In the genomic region with DNA sequence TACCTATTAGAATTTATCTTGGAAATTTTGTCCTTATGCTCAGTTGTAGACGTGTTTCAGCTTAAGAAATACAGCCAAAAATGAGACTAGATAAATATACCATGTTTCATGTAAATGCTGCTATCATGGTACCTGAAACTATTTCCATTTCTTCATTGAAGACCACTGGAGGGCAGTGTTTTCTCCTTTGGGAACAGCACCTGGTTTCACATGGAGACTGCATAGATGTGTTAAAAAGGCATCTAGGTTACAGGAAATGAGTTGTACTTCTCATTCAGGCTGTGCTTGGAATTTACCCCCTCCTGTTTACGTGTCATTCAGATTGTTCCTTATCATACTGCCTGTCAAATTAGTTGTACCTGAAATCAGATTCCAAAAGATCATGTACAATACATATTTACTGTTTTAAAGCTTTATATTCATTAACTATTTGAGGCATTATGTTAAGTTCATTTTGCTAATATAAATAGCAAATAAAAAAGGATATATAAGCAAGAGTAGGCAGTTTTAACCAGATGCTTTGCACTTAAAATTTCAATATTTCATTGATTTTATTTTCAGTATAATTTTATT, we compare ENCODE assay signal across 8 cellular contexts. TPM values are rescaled to one million over a fixed set of nuclear protein-coding genes. Genes with fewer than 3 reads are reported as not detected.
DNase-seq lines count a peak whose midpoint lies in the region; ATAC-seq, FAIRE-seq and TF ChIP-seq lines count a peak whose summit lies in the region.

No MANE protein-coding gene starts in this region.

- no peak overlapping the region for H3K4me3 Mint-ChIP-seq in memory B cell
- H3K4me3 Mint-ChIP-seq in activated CD4-positive, alpha-beta memory T cell treated with anti-CD3 and anti-CD28 coated beads for 36 hours = no peak overlapping the region

- peak; percentile 58 to 82 for TF ChIP-seq RAD21 in K562 (CRISPR knock-in tag; conservative IDR thresholded peaks at IDR 0.05 in 1 of 2, IDR thresholded peaks at IDR 0.05 in 1 of 2)

- CTCF ChIA-PET in K562 (lab: Yijun Ruan, JAX; ENCODE audit: low intra/inter-chr PET ratio) = interaction anchor here (0.9 kb wide), 1 partner anchor 22 kb away, joined by 3 read pairs; no protein-coding TSS in a partner anchor
- CTCF ChIA-PET in activated CD4-positive, alpha-beta memory T cell treated with anti-CD3 and anti-CD28 coated beads for 36 hours (lab: Charles Lee) = interaction anchor here (0.7 to 2.4 kb wide), 9 partner anchors 9 to 95 kb away, joined by 3 to 10 read pairs (median 3); no protein-coding TSS in a partner anchor

- peak; percentile 92 for FAIRE-seq in K562 (lab: Jason Lieb, UNC)

- POLR2A ChIA-PET in K562 (lab: Yijun Ruan, JAX) = no interaction called here
- POLR2A ChIA-PET in activated CD4-positive, alpha-beta memory T cell treated with anti-CD3 and anti-CD28 coated beads for 36 hours (lab: Charles Lee) = interaction anchor here (2.3 kb wide), 1 partner anchor 13 kb away, joined by 6 read pairs; no protein-coding TSS in a partner anchor

- WGBS in K562 (ENCODE audit: insufficient coverage, low coverage, missing lambda C conversion rate) = 2% methylated on average over 2 of the region's 2 CpGs

- H3K9ac ChIP-seq in K562 (ENCODE audit: insufficient read depth in 1 of 2, low read depth in 2 of 2, low read length in 2 of 2) = no peak overlapping the region

- no peaks in the 10 kb centered on the region for H3K9me3 Mint-ChIP-seq in memory B cell
- no peaks in the 10 kb centered on the region for H3K9me3 Mint-ChIP-seq in activated CD4-positive, alpha-beta memory T cell treated with anti-CD3 and anti-CD28 coated beads for 36 hours

- no peaks in the 10 kb centered on the region for H3K36me3 Mint-ChIP-seq in memory B cell
- peaks cover 2% of the 10 kb centered on the region for H3K36me3 Mint-ChIP-seq in activated CD4-positive, alpha-beta memory T cell treated with anti-CD3 and anti-CD28 coated beads for 36 hours

- H3K27me3 Mint-ChIP-seq in memory B cell = no peaks in the 10 kb centered on the region
- H3K27me3 Mint-ChIP-seq in activated CD4-positive, alpha-beta memory T cell treated with anti-CD3 and anti-CD28 coated beads for 36 hours = no peaks in the 10 kb centered on the region

- H3K4me1 ChIP-seq in K562 (replicated peaks in 1 of 2; ENCODE audit: control insufficient read depth in 2 of 2, insufficient read depth in 2 of 2, low read length in 2 of 2) = peaks cover 0 to 2% of the 10 kb centered on the region in 2 experiments; a peak in 1 of 5 replicates

- no peak for TF ChIP-seq EP300 in K562 (IDR thresholded peaks at IDR 0.05; ENCODE audit: low read length)

- peak; percentile 34 for DNase-seq in COLO668 (lab: John Stamatoyannopoulos, UW; ENCODE audit: unreplicated experiment)
- peak; percentile 32 for DNase-seq in NCI-H446 treated with DMSO at 0.1 percent for 48 hours (lab: John Stamatoyannopoulos, UW)
- peak; percentile 39 to 80 (median 60) for DNase-seq in K562 (ENCODE audit: extremely low read depth in 1 of 4, low spot score in 3 of 4)
- no peak for DNase-seq in memory B cell (ENCODE audit: low spot score in 2 of 2)
- no peak for DNase-seq in retina
- no peak for DNase-seq in activated CD4-positive, alpha-beta memory T cell treated with anti-CD3 and anti-CD28 coated beads for 36 hours

- TF ChIP-seq CTCF in K562 (IDR thresholded peaks at IDR 0.05 in 2 of 3, conservative IDR thresholded peaks at IDR 0.05 in 1 of 3; ENCODE audit: insufficient read depth in 2 of 3, low read depth in 1 of 3, low read length in 3 of 3) = peak; percentile 61 to 75 (median 70)

- no peak overlapping the region for H2AFZ ChIP-seq in K562 (ENCODE audit: low read depth, low read length)

- no peaks in the 10 kb centered on the region for H3K9me1 ChIP-seq in K562 (ENCODE audit: control insufficient read depth, insufficient read depth, low read length)

- in situ Hi-C loops in K562 (cut with MboI) = loop anchor here (25.0 kb wide), 2 partner anchors 886 to 1061 kb away; partner anchors contain the start of gene IFIH1

- no peak overlapping the region for H3K4me2 ChIP-seq in K562 (ENCODE audit: insufficient read depth, low read length)

- peak; percentile 65 for ATAC-seq in GM18861 (IDR thresholded peaks at IDR 0.05; ENCODE audit: unreplicated experiment)
- ATAC-seq in HG03175 (IDR thresholded peaks at IDR 0.05; ENCODE audit: unreplicated experiment) = peak; percentile 69
- ATAC-seq in K562 = peak; percentile 90
- peak; percentile 60 for ATAC-seq in memory B cell (ENCODE audit: low read depth)

- H3K4me1 Mint-ChIP-seq in memory B cell = peaks cover 8% of the 10 kb centered on the region
- H3K4me1 Mint-ChIP-seq in activated CD4-positive, alpha-beta memory T cell treated with anti-CD3 and anti-CD28 coated beads for 36 hours (ENCODE audit: low read depth) = peaks cover 20% of the 10 kb centered on the region

- no TSS peak for BruUV-seq in K562 (replicated peaks; lab: Mats Ljungman, UMichigan)

- no peaks in the 10 kb centered on the region; a peak in 1 of 5 replicates for H3K27me3 ChIP-seq in K562 (ENCODE audit: control insufficient read depth in 2 of 2, insufficient read depth in 2 of 2, low read length in 2 of 2)

- intact Hi-C loops in K562 (cut with micrococcal nuclease) = loop anchor here (2.0 to 10.0 kb wide), 3 partner anchors 22 to 874 kb away; no protein-coding TSS in a partner anchor
- intact Hi-C loops in activated CD4-positive, alpha-beta memory T cell treated with anti-CD3 and anti-CD28 coated beads for 36 hours (cut with micrococcal nuclease) = loop anchor here (1.0 kb wide), 1 partner anchor 22 kb away; no protein-coding TSS in a partner anchor

- H3K4me3 ChIP-seq in K562 = no peak overlapping the region

- H3K36me3 ChIP-seq in K562 (ENCODE audit: control insufficient read depth, insufficient read depth, low read length) = no peaks in the 10 kb centered on the region

- no peaks in the 10 kb centered on the region for H4K20me1 ChIP-seq in K562 (replicated peaks; ENCODE audit: control insufficient read depth, insufficient read depth, low read length)

- no peaks in the 10 kb centered on the region for H3K79me2 ChIP-seq in K562 (ENCODE audit: control insufficient read depth, insufficient read depth, low read length)

- H3K9me3 ChIP-seq in K562 (replicated peaks; ENCODE audit: control insufficient read depth, insufficient read depth, low read depth, low read length) = no peaks in the 10 kb centered on the region

- no peak for TF ChIP-seq POLR2A in K562 (conservative IDR thresholded peaks at IDR 0.05)

- H3K27ac ChIP-seq in K562 (ENCODE audit: extremely low read depth, low read depth, low read length) = no peak overlapping the region

- no peak overlapping the region for H3K27ac Mint-ChIP-seq in memory B cell
- H3K27ac Mint-ChIP-seq in activated CD4-positive, alpha-beta memory T cell treated with anti-CD3 and anti-CD28 coated beads for 36 hours = no peak overlapping the region

TF ChIP-seq in K562, 482 proteins besides CTCF, POLR2A, EP300 and RAD21 (continues in another document):
- TF ChIP-seq ZSCAN29 (IDR thresholded peaks at IDR 0.05) (0 out of 2 replicates have a peak, but pooled peaks have one; percentile 17), SMC3 (conservative IDR thresholded peaks at IDR 0.05; ENCODE audit: insufficient read depth, low read depth, low read length) (peak; percentile 60), SIX5 (IDR thresholded peaks at IDR 0.05; ENCODE audit: borderline replicate concordance in 1 of 2, insufficient read depth in 1 of 2, low read depth in 1 of 2, low read length in 2 of 2) (no peak), E2F4 (CRISPR knock-in tag; IDR thresholded peaks at IDR 0.05; ENCODE audit: low read depth) (no peak), CTBP1 (IDR thresholded peaks at IDR 0.05; ENCODE audit: borderline replicate concordance) (0 out of 2 replicates have a peak, but pooled peaks have one; percentile 18)
- TF ChIP-seq, protein P1, sequence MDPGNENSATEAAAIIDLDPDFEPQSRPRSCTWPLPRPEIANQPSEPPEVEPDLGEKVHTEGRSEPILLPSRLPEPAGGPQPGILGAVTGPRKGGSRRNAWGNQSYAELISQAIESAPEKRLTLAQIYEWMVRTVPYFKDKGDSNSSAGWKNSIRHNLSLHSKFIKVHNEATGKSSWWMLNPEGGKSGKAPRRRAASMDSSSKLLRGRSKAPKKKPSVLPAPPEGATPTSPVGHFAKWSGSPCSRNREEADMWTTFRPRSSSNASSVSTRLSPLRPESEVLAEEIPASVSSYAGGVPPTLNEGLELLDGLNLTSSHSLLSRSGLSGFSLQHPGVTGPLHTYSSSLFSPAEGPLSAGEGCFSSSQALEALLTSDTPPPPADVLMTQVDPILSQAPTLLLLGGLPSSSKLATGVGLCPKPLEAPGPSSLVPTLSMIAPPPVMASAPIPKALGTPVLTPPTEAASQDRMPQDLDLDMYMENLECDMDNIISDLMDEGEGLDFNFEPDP (CRISPR knock-in tag; IDR thresholded peaks at IDR 0.05) = no peak

RNA-seq across cellular contexts. Expression of gene PSMD14, which starts 57.3 kb away (rescaled TPM):
- 53.3 and 114 TPM in 2 replicates for total RNA-seq in K562 (2011; cell fraction: chromatin; rRNA removed; ENCODE audit: low replicate concordance)
- 35.0 and 41.6 TPM in 2 replicates for total RNA-seq in K562 (2011; cell fraction: nucleolus; rRNA removed)
- 70.9 and 83.6 TPM in 2 replicates for total RNA-seq in K562 (2011; cell fraction: nucleoplasm; rRNA removed)
- 124 and 151 TPM in 2 replicates for total RNA-seq in K562 (2014; rRNA removed)
- 242 and 282 TPM in 2 replicates for total RNA-seq in K562 (2014; rRNA removed; fragmentation: Illumina TruSeq; extraction: Trizol)
- total RNA-seq in K562 (2015; rRNA removed; fragmentation: Illumina TruSeq; extraction: Trizol) = 247 and 267 TPM in 2 replicates
- 166 and 175 TPM in 2 replicates for total RNA-seq in K562 (2021)
- polyA plus RNA-seq in K562 (2011; rRNA removed) = 133 and 228 TPM in 2 replicates
- 43.9 and 84.5 TPM in 2 replicates for polyA plus RNA-seq in K562 (2011; cell fraction: cytosol; rRNA removed)
- 30.7 and 50.5 TPM in 2 replicates for polyA plus RNA-seq in K562 (2011; cell fraction: nucleus; rRNA removed)
- 110 and 150 TPM in 2 replicates for polyA plus RNA-seq in K562 (2012)
- polyA plus RNA-seq in K562 (2014; fragmentation: Illumina TruSeq; extraction: Trizol) = 179 and 182 TPM in 2 replicates
- 100 to 1,000 TPM; 496 to 515 TPM for polyA plus RNA-seq in K562 (2014; fragmentation: Nextera tagmentation; extraction: Ambion mirVana)
- 154 and 166 TPM in 2 replicates for polyA plus RNA-seq in K562 (2014; rRNA removed)
- 179 and 231 TPM in 2 replicates for polyA minus RNA-seq in K562 (2011; rRNA and poly(A)+ RNA removed)
- 45.1 and 58.5 TPM in 2 replicates for polyA minus RNA-seq in K562 (2011; cell fraction: cytosol; rRNA and poly(A)+ RNA removed)
- polyA minus RNA-seq in K562 (2011; cell fraction: nucleus; rRNA and poly(A)+ RNA removed) = 89.4 and 138 TPM in 2 replicates
- total RNA-seq in activated CD4-positive, alpha-beta memory T cell treated with anti-CD3 and anti-CD28 coated beads for 36 hours = 10 to 100 TPM; 84.2 to 89.8 TPM

Comparison
In these comparisons a context has a peak if more than half of its experiments do, and no peak if none do; other contexts are left out.
1. DNase-seq: peak in COLO668 (single experiment), NCI-H446 treated with DMSO at 0.1 percent for 48 hours (single experiment) and K562 (4 of 4); none in memory B cell (0 of 2), retina (single experiment) and activated CD4-positive, alpha-beta memory T cell treated with anti-CD3 and anti-CD28 coated beads for 36 hours (single experiment).
2. Peak in every context shown above with its lines, with median percentiles within 50 percentile points of each other: ATAC-seq.